Comparison of ENCODE assay signal across 8 cellular contexts in the genomic region with DNA sequence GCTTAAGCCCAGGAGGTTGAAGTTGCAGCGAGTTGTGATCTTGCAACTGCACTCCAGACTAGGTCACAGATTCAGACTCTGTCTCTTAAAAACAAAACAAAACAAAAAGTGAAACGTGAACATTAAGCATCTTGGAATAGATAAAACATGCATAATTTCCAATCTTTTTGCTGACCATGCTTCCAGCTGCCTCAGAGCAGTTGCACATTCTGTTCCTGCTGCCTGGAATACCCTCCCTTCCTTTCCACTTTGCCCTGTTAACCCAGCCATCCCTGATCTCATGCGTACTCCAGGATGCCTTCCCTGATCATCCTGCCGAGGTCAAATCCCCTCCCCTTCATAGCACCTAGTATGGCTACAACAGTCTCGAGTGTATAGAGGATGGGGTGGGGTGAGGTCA. TPM values are rescaled to one million over a fixed set of nuclear protein-coding genes. Genes with fewer than 3 reads are reported as not detected.
DNase-seq lines count a peak whose midpoint lies in the region; ATAC-seq and TF ChIP-seq lines count a peak whose summit lies in the region.

No MANE protein-coding gene starts in this region.

- H3K4me3 ChIP-seq in CD4-positive, alpha-beta memory T cell (ENCODE audit: low read length in 2 of 2), result peak overlapping the region; percentile 57 to 81
- peak overlapping the region; percentile 73 for H3K4me3 ChIP-seq in naive thymus-derived CD4-positive, alpha-beta T cell (ENCODE audit: low read length)

- DNase-seq in CD4-positive, alpha-beta memory T cell, result no peak
- DNase-seq in activated CD8-positive, alpha-beta T cell treated with anti-CD3 and anti-CD28 coated beads, Interleukin-2, amount 10 ng/mL, durations not matched to agents 7 days and 5 days, result no peak
- DNase-seq in naive thymus-derived CD4-positive, alpha-beta T cell, result no peak
- no peak for DNase-seq in kidney glomerular epithelial cell (lab: John Stamatoyannopoulos, UW)
- DNase-seq in AG08395 (ENCODE audit: low spot score), result no peak

- no peak for ATAC-seq in activated CD8-positive, alpha-beta T cell treated with anti-CD3 and anti-CD28 coated beads, Interleukin-2, amount 10 ng/mL, durations not matched to agents 7 days and 5 days
- no peak for ATAC-seq in naive thymus-derived CD4-positive, alpha-beta T cell
- ATAC-seq in GM18502 (IDR thresholded peaks at IDR 0.05; ENCODE audit: poor library complexity, unreplicated experiment) (no peak), GM18498 (IDR thresholded peaks at IDR 0.05; ENCODE audit: unreplicated experiment) (no peak)

- intact Hi-C loops in CD4-positive, alpha-beta memory T cell (cut with micrococcal nuclease), result no loop called here
- intact Hi-C loops in naive thymus-derived CD4-positive, alpha-beta T cell (cut with micrococcal nuclease), result no loop called here

- peaks cover 12 to 32% of the 10 kb centered on the region in 2 donors for H3K36me3 Mint-ChIP-seq in CD4-positive, alpha-beta memory T cell
- peaks cover 41% of the 10 kb centered on the region for H3K36me3 Mint-ChIP-seq in activated CD8-positive, alpha-beta T cell treated with anti-CD3 and anti-CD28 coated beads, Interleukin-2, amount 10 ng/mL, durations not matched to agents 7 days and 5 days (ENCODE audit: low read depth)
- H3K36me3 Mint-ChIP-seq in naive thymus-derived CD4-positive, alpha-beta T cell, result peaks cover 0 to 10% (median 9%) of the 10 kb centered on the region in 5 donors

- H3K9me3 ChIP-seq in CD4-positive, alpha-beta memory T cell (ENCODE audit: control insufficient read depth in 1 of 2, low read length in 2 of 2), result no peaks in the 10 kb centered on the region
- no peaks in the 10 kb centered on the region for H3K9me3 ChIP-seq in naive thymus-derived CD4-positive, alpha-beta T cell (ENCODE audit: control insufficient read depth in 2 of 3, low read length in 3 of 3)

- peaks cover 18 to 46% (median 34%) of the 10 kb centered on the region in 4 donors for H3K4me1 Mint-ChIP-seq in CD4-positive, alpha-beta memory T cell
- H3K4me1 Mint-ChIP-seq in activated CD8-positive, alpha-beta T cell treated with anti-CD3 and anti-CD28 coated beads, Interleukin-2, amount 10 ng/mL, durations not matched to agents 7 days and 5 days (ENCODE audit: low read depth), result peaks cover 55% of the 10 kb centered on the region
- H3K4me1 Mint-ChIP-seq in naive thymus-derived CD4-positive, alpha-beta T cell, result peaks cover 17 to 49% (median 26%) of the 10 kb centered on the region in 7 donors

- H3K9me3 Mint-ChIP-seq in CD4-positive, alpha-beta memory T cell, result no peaks in the 10 kb centered on the region
- no peaks in the 10 kb centered on the region for H3K9me3 Mint-ChIP-seq in activated CD8-positive, alpha-beta T cell treated with anti-CD3 and anti-CD28 coated beads, Interleukin-2, amount 10 ng/mL, durations not matched to agents 7 days and 5 days (ENCODE audit: insufficient read depth)
- no peaks in the 10 kb centered on the region for H3K9me3 Mint-ChIP-seq in naive thymus-derived CD4-positive, alpha-beta T cell

- H3K27ac ChIP-seq in CD4-positive, alpha-beta memory T cell (ENCODE audit: low read depth, low read length), result peak overlapping the region; percentile 81
- peak overlapping the region; percentile 89 for H3K27ac ChIP-seq in naive thymus-derived CD4-positive, alpha-beta T cell (ENCODE audit: low read depth, low read length)

- no peaks in the 10 kb centered on the region for H3K27me3 Mint-ChIP-seq in CD4-positive, alpha-beta memory T cell
- no peaks in the 10 kb centered on the region for H3K27me3 Mint-ChIP-seq in activated CD8-positive, alpha-beta T cell treated with anti-CD3 and anti-CD28 coated beads, Interleukin-2, amount 10 ng/mL, durations not matched to agents 7 days and 5 days (ENCODE audit: low read depth)
- H3K27me3 Mint-ChIP-seq in naive thymus-derived CD4-positive, alpha-beta T cell, result peaks cover 0 to 2% (median 0%) of the 10 kb centered on the region in 5 donors

- H3K4me3 Mint-ChIP-seq in CD4-positive, alpha-beta memory T cell, result peak overlapping the region; percentile 81 to 93 (median 86)
- peak overlapping the region; percentile 80 for H3K4me3 Mint-ChIP-seq in activated CD8-positive, alpha-beta T cell treated with anti-CD3 and anti-CD28 coated beads, Interleukin-2, amount 10 ng/mL, durations not matched to agents 7 days and 5 days
- peak overlapping the region; percentile 81 to 91 (median 88) for H3K4me3 Mint-ChIP-seq in naive thymus-derived CD4-positive, alpha-beta T cell

- TF ChIP-seq POLR2A in GM19099 (IDR thresholded peaks at IDR 0.05; ENCODE audit: extremely low read depth, insufficient read length, low read depth), result peak; percentile 20

- peaks cover 11% of the 10 kb centered on the region for H3K36me3 ChIP-seq in CD4-positive, alpha-beta memory T cell (ENCODE audit: insufficient read depth, low read length)
- H3K36me3 ChIP-seq in naive thymus-derived CD4-positive, alpha-beta T cell (ENCODE audit: control insufficient read depth in 2 of 3, insufficient read depth in 3 of 3, low read length in 3 of 3), result peaks cover 0 to 26% (median 9%) of the 10 kb centered on the region in 3 experiments

- H3K27me3 ChIP-seq in CD4-positive, alpha-beta memory T cell (ENCODE audit: insufficient read depth, low read length), result no peaks in the 10 kb centered on the region
- H3K27me3 ChIP-seq in naive thymus-derived CD4-positive, alpha-beta T cell (ENCODE audit: control insufficient read depth in 2 of 2, insufficient read depth in 2 of 2, low read length in 2 of 2), result no peaks in the 10 kb centered on the region

- POLR2A ChIA-PET in CD4-positive, alpha-beta memory T cell (lab: Charles Lee; ENCODE audit: partially characterized antibody), result interaction anchor here (1.1 to 9.7 kb wide), 10 partner anchors 8 to 133 kb away, joined by 3 to 153 read pairs (median 4); a partner anchor contains a TSS
- POLR2A ChIA-PET in activated CD8-positive, alpha-beta T cell treated with anti-CD3 and anti-CD28 coated beads, Interleukin-2, amount 10 ng/mL, durations not matched to agents 7 days and 5 days (lab: Charles Lee), result interaction anchor here (0.7 to 4.3 kb wide), 5 partner anchors 10 to 341 kb away, joined by 3 to 37 read pairs (median 5); a partner anchor contains a TSS
- POLR2A ChIA-PET in naive thymus-derived CD4-positive, alpha-beta T cell (lab: Charles Lee), result interaction anchor here (0.7 to 3.6 kb wide), 8 partner anchors 10 to 404 kb away, joined by 3 to 38 read pairs (median 4); a partner anchor contains a TSS

- peak overlapping the region; percentile 88 to 99 (median 96) for H3K27ac Mint-ChIP-seq in CD4-positive, alpha-beta memory T cell
- H3K27ac Mint-ChIP-seq in activated CD8-positive, alpha-beta T cell treated with anti-CD3 and anti-CD28 coated beads, Interleukin-2, amount 10 ng/mL, durations not matched to agents 7 days and 5 days, result peak overlapping the region; percentile 91
- peak overlapping the region; percentile 88 to 98 (median 94) for H3K27ac Mint-ChIP-seq in naive thymus-derived CD4-positive, alpha-beta T cell

- H3K4me1 ChIP-seq in CD4-positive, alpha-beta memory T cell (ENCODE audit: insufficient read depth, low read length), result peaks cover 44% of the 10 kb centered on the region
- H3K4me1 ChIP-seq in naive thymus-derived CD4-positive, alpha-beta T cell (ENCODE audit: control insufficient read depth in 2 of 2, insufficient read depth in 2 of 2, low read length in 2 of 2), result peaks cover 29 to 30% of the 10 kb centered on the region in 2 donors

- CTCF ChIA-PET in CD4-positive, alpha-beta memory T cell (lab: Charles Lee; ENCODE audit: partially characterized antibody), result interaction anchor here (4.9 kb wide), 1 partner anchor 22 kb away, joined by 40 read pairs; a partner anchor contains a TSS
- CTCF ChIA-PET in activated CD8-positive, alpha-beta T cell treated with anti-CD3 and anti-CD28 coated beads, Interleukin-2, amount 10 ng/mL, durations not matched to agents 7 days and 5 days (lab: Charles Lee), result interaction anchor here (1.3 to 5.3 kb wide), 4 partner anchors 9 to 98 kb away, joined by 3 to 47 read pairs (median 18); a partner anchor contains a TSS
- CTCF ChIA-PET in naive thymus-derived CD4-positive, alpha-beta T cell (lab: Charles Lee), result interaction anchor here (1.1 to 1.3 kb wide), 2 partner anchors 22 to 34 kb away, joined by 3 read pairs; no protein-coding TSS in a partner anchor

RNA-seq across cellular contexts. Expression of a gene that starts 0.7 kb away (rescaled TPM):
- 10 to 100 TPM; 68.3 to 73.0 TPM for total RNA-seq in CD4-positive, alpha-beta memory T cell
- polyA plus RNA-seq in CD4-positive, alpha-beta memory T cell, result 10 to 100 TPM in 1 of 2 donors, 1 to 10 TPM in 1; 6.8 to 39.5 TPM
- 100 to 1,000 TPM; 127 TPM for total RNA-seq in activated CD8-positive, alpha-beta T cell treated with anti-CD3 and anti-CD28 coated beads, Interleukin-2, amount 10 ng/mL, durations not matched to agents 7 days and 5 days
- 100 to 1,000 TPM in 3 of 5 experiments, 10 to 100 TPM in 2; 73.4 to 182 (median 116) TPM for total RNA-seq in naive thymus-derived CD4-positive, alpha-beta T cell
- polyA plus RNA-seq in naive thymus-derived CD4-positive, alpha-beta T cell, result 10 to 100 TPM; 12.8 to 35.1 TPM

RNA-seq across cellular contexts. Expression of a gene that starts 19.6 kb away (rescaled TPM):
- 10 to 100 TPM; 33.9 to 38.7 TPM for total RNA-seq in CD4-positive, alpha-beta memory T cell
- 10 to 100 TPM in 1 of 2 donors, 1 to 10 TPM in 1; 6.7 to 12.5 TPM for polyA plus RNA-seq in CD4-positive, alpha-beta memory T cell
- total RNA-seq in activated CD8-positive, alpha-beta T cell treated with anti-CD3 and anti-CD28 coated beads, Interleukin-2, amount 10 ng/mL, durations not matched to agents 7 days and 5 days, result 10 to 100 TPM; 39.0 to 42.3 TPM
- 10 to 100 TPM; 14.2 to 35.7 (median 27.9) TPM for total RNA-seq in naive thymus-derived CD4-positive, alpha-beta T cell
- polyA plus RNA-seq in naive thymus-derived CD4-positive, alpha-beta T cell, result 1 to 10 TPM; 4.6 to 7.7 TPM

RNA-seq across cellular contexts. Expression of a gene that starts 21.4 kb away (rescaled TPM):
- total RNA-seq in CD4-positive, alpha-beta memory T cell, result 10 to 100 TPM; 57.6 to 58.7 TPM
- polyA plus RNA-seq in CD4-positive, alpha-beta memory T cell, result 100 to 1,000 TPM; 164 to 251 TPM
- total RNA-seq in activated CD8-positive, alpha-beta T cell treated with anti-CD3 and anti-CD28 coated beads, Interleukin-2, amount 10 ng/mL, durations not matched to agents 7 days and 5 days, result 100 to 1,000 TPM; 102 to 106 TPM
- total RNA-seq in naive thymus-derived CD4-positive, alpha-beta T cell, result 10 to 100 TPM; 41.4 to 99.2 (median 55.2) TPM
- polyA plus RNA-seq in naive thymus-derived CD4-positive, alpha-beta T cell, result 100 to 1,000 TPM; 184 to 195 TPM

RNA-seq across cellular contexts. Expression of a gene that starts 22.0 kb away (rescaled TPM):
- 100 to 1,000 TPM; 171 to 174 TPM for total RNA-seq in CD4-positive, alpha-beta memory T cell
- 100 to 1,000 TPM; 413 to 516 TPM for polyA plus RNA-seq in CD4-positive, alpha-beta memory T cell
- total RNA-seq in activated CD8-positive, alpha-beta T cell treated with anti-CD3 and anti-CD28 coated beads, Interleukin-2, amount 10 ng/mL, durations not matched to agents 7 days and 5 days, result 100 to 1,000 TPM; 154 to 165 TPM
- 100 to 1,000 TPM in 4 of 5 experiments, 10 to 100 TPM in 1; 90.9 to 208 (median 152) TPM for total RNA-seq in naive thymus-derived CD4-positive, alpha-beta T cell
- 100 to 1,000 TPM; 527 to 613 TPM for polyA plus RNA-seq in naive thymus-derived CD4-positive, alpha-beta T cell

RNA-seq across cellular contexts. Expression of a gene that starts 34.0 kb away (rescaled TPM):
- 10 to 100 TPM; 29.5 to 31.9 TPM for total RNA-seq in CD4-positive, alpha-beta memory T cell
- polyA plus RNA-seq in CD4-positive, alpha-beta memory T cell, result 10 to 100 TPM in 1 of 2 donors, 1 to 10 TPM in 1; 4.4 to 12.4 TPM
- 10 to 100 TPM; 42.7 to 43.2 TPM for total RNA-seq in activated CD8-positive, alpha-beta T cell treated with anti-CD3 and anti-CD28 coated beads, Interleukin-2, amount 10 ng/mL, durations not matched to agents 7 days and 5 days
- total RNA-seq in naive thymus-derived CD4-positive, alpha-beta T cell, result 10 to 100 TPM; 23.7 to 42.0 (median 27.9) TPM
- 10 to 100 TPM in 1 of 2 donors, 1 to 10 TPM in 1; 5.3 to 12.9 TPM for polyA plus RNA-seq in naive thymus-derived CD4-positive, alpha-beta T cell
